In the genomic region with DNA sequence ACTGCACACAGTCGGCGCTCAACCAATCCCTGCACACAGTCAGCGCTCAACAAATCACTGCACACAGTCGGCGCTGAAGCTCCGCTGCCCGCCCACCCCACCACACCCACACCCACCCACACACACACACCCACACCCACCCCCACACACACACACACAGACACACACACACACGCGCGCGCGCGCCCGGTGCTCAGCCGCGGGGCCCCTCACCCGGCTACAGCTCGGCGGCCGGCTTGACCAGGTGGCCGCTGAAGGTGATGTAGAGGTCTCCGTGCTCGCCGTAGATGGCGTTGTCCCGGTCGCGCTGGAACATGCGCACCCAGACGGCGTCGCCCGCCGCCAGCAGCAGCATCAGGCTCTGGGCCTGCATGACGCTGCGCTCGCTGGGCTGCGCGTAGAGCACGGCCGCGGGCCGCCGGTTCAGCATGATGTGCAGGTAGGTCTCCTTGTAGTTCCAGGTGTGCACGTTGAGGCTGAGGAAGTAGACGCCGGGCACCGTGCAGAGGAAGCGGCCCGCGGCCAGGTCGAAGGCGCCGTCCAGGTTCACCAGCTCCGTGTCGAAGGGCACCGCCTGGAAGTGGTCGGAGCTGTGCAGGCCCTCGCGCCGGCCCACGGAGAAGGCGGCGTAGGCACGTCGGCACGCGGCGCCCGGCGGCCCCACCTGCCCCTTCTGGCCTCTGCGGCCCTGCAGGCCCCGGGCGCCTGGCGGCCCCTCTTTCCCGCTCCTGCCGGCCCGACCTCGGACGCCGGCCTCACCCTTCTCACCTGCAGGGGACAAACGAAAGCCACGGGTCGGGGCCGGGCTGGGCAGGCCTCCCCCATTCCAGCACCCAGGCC, we compare ENCODE assay signal across 14 cellular contexts. TPM values are rescaled to one million over a fixed set of nuclear protein-coding genes. Genes with fewer than 3 reads are reported as not detected.
DNase-seq lines count a peak whose midpoint lies in the region; ATAC-seq and TF ChIP-seq lines count a peak whose summit lies in the region.
"Had no signal": no experiment of that assay in that cellular context is flagged by ENCODE, and none has a peak within 500 bp of the region (broad histone marks: within the 10 kb centered on the region; RNA-seq: fewer than 3 reads in every experiment).

No MANE protein-coding gene starts in this region.

- CTCF ChIA-PET in PC-3 (lab: Charles Lee), result no interaction called here

- H3K9me2 ChIP-seq in PC-3 (replicated peaks; ENCODE audit: low read length), result no peaks in the 10 kb centered on the region

- TF ChIP-seq POLR2A in breast epithelium (IDR thresholded peaks at IDR 0.05), result no peak

- H3K4me1 ChIP-seq in tibial artery, result peaks cover 7 to 82% (median 68%) of the 10 kb centered on the region in 4 donors
- H3K4me1 ChIP-seq in breast epithelium, result peaks cover 0 to 10% of the 10 kb centered on the region in 2 donors
- H3K4me1 ChIP-seq in PC-3 (ENCODE audit: insufficient read depth, low read length), result peaks cover 8% of the 10 kb centered on the region; the same call in 1 of the 2 replicates
- H3K4me1 ChIP-seq: parathyroid adenoma had no signal

- H3F3A ChIP-seq in PC-3 (ENCODE audit: low read length, unreplicated experiment), result no peaks in the 10 kb centered on the region

- DNase-seq in stimulated activated CD4-positive, alpha-beta T cell treated with anti-CD3 and anti-CD28 coated beads, Interleukin-12 subunit alpha, Interleukin-12 subunit beta, amount 100 ng/mL, for 48 hours (ENCODE audit: low read depth in 2 of 3, low spot score in 1 of 3), result peak in 2 of 3 donors; percentile 14 to 33
- no peak for DNase-seq in stimulated activated CD4-positive, alpha-beta T cell treated with anti-CD3 and anti-CD28 coated beads, Interleukin-4, amount 100 ng/mL, for 4 hours
- peak; percentile 51 for DNase-seq in NCI-H69 (lab: John Stamatoyannopoulos, UW)
- peak; percentile 19 for DNase-seq in dermis blood vessel endothelial cell
- no peak for DNase-seq in tibial artery
- DNase-seq in breast epithelium (ENCODE audit: low spot score in 2 of 2), result no peak
- no peak for DNase-seq in PC-3
- DNase-seq in T1000 (lab: John Stamatoyannopoulos, UW), result no peak
- DNase-seq: dorsolateral prefrontal cortex, gastrocnemius medialis had no signal

- peak overlapping the region; percentile 96 to 97 for H3K27ac ChIP-seq in tibial artery
- H3K27ac ChIP-seq in breast epithelium, result no peak overlapping the region
- no peak overlapping the region for H3K27ac ChIP-seq in PC-3 (ENCODE audit: low read length)
- H3K27ac ChIP-seq: dorsolateral prefrontal cortex, parathyroid adenoma, tibial nerve had no signal

- no peak overlapping the region for H3K4me2 ChIP-seq in PC-3 (ENCODE audit: low read length)

- H4K20me1 ChIP-seq in PC-3 (ENCODE audit: low read length), result no peaks in the 10 kb centered on the region

- no peaks in the 10 kb centered on the region for H3K79me2 ChIP-seq in PC-3 (ENCODE audit: low read length)
- H3K79me2 ChIP-seq: parathyroid adenoma had no signal

- TF ChIP-seq CTCF in tibial artery (IDR thresholded peaks at IDR 0.05) (no peak), breast epithelium (IDR thresholded peaks at IDR 0.05) (no peak), PC-3 (conservative IDR thresholded peaks at IDR 0.05; ENCODE audit: low read depth, low read length) (no peak)

- POLR2A ChIA-PET in PC-3 (lab: Charles Lee; ENCODE audit: unreplicated experiment), result no interaction called here

- no peaks in the 10 kb centered on the region for H3K9me3 ChIP-seq in tibial artery
- no peaks in the 10 kb centered on the region for H3K9me3 ChIP-seq in breast epithelium
- H3K9me3 ChIP-seq in PC-3 (ENCODE audit: low read length), result no peaks in the 10 kb centered on the region
- H3K9me3 ChIP-seq: gastrocnemius medialis, tibial nerve had no signal

- BruUV-seq in PC-3 (replicated peaks; lab: Mats Ljungman, UMichigan), result no TSS peak

- ATAC-seq in PC-3, result no peak
- ATAC-seq: gastrocnemius medialis had no signal

- intact Hi-C loops in tibial artery (cut with DNase I; ENCODE audit: low total_unique reads) (no loop called here), breast epithelium (cut with DNase I; ENCODE audit: low total_unique reads) (no loop called here), PC-3 (cut with micrococcal nuclease) (no loop called here)

- H3K9ac ChIP-seq in PC-3 (ENCODE audit: low read length), result no peak overlapping the region
- H3K9ac ChIP-seq: parathyroid adenoma had no signal

- no peaks in the 10 kb centered on the region for H3K36me3 ChIP-seq in tibial artery
- no peaks in the 10 kb centered on the region for H3K36me3 ChIP-seq in breast epithelium
- no peaks in the 10 kb centered on the region for H3K36me3 ChIP-seq in PC-3 (ENCODE audit: low read depth, low read length)
- H3K36me3 ChIP-seq: gastrocnemius medialis, tibial nerve had no signal

- H3K4me3 ChIP-seq in tibial artery (no peak overlapping the region), breast epithelium (no peak overlapping the region), PC-3 (ENCODE audit: low read length) (no peak overlapping the region)
- H3K4me3 ChIP-seq: dorsolateral prefrontal cortex, gastrocnemius medialis, tibial nerve had no signal

- no peaks in the 10 kb centered on the region for H3K27me3 ChIP-seq in tibial artery
- H3K27me3 ChIP-seq in breast epithelium, result peaks cover 10 to 86% of the 10 kb centered on the region in 2 donors
- no peaks in the 10 kb centered on the region for H3K27me3 ChIP-seq in PC-3 (ENCODE audit: low read length)

- no peak overlapping the region for H2AFZ ChIP-seq in PC-3 (ENCODE audit: low read length)
- H2AFZ ChIP-seq: parathyroid adenoma had no signal

RNA-seq across cellular contexts. Expression of gene C1QTNF8, which starts 2.5 kb away (rescaled TPM):
- total RNA-seq in dermis blood vessel endothelial cell (not detected in 2 replicates), breast epithelium (not detected), PC-3 (2014; rRNA removed) (not detected in 2 replicates)
- total RNA-seq: activated naive CD4-positive, alpha-beta T cell treated with anti-CD3 and anti-CD28 coated beads, Interleukin-2, amount 50 U/mL, for 72 hours; gastrocnemius medialis; lung microvascular endothelial cell; tibial nerve had no signal

RNA-seq across cellular contexts. Expression of gene SSTR5, which starts 21.0 kb away (rescaled TPM):
- total RNA-seq in dermis blood vessel endothelial cell (0.17 and 1.1 TPM in 2 replicates), breast epithelium (not detected), PC-3 (2014; rRNA removed) (0.51 and 1.0 TPM in 2 replicates)
- total RNA-seq: activated naive CD4-positive, alpha-beta T cell treated with anti-CD3 and anti-CD28 coated beads, Interleukin-2, amount 50 U/mL, for 72 hours; tibial nerve had no signal

RNA-seq across cellular contexts. Expression of gene CACNA1H, which starts 59.4 kb away (rescaled TPM):
- total RNA-seq in dermis blood vessel endothelial cell (0.05 and 0.17 TPM in 2 replicates), breast epithelium (1 to 10 TPM; 1.6 to 2.5 (median 2.2) TPM), PC-3 (2014; rRNA removed) (4.1 and 7.8 TPM in 2 replicates)

Comparison
In these comparisons a context has a peak if more than half of its experiments do, and no peak if none do; other contexts are left out.
1. DNase-seq: peak in stimulated activated CD4-positive, alpha-beta T cell treated with anti-CD3 and anti-CD28 coated beads, Interleukin-12 subunit alpha, Interleukin-12 subunit beta, amount 100 ng/mL, for 48 hours (2 of 3), NCI-H69 (single experiment) and dermis blood vessel endothelial cell (single experiment); none in stimulated activated CD4-positive, alpha-beta T cell treated with anti-CD3 and anti-CD28 coated beads, Interleukin-4, amount 100 ng/mL, for 4 hours (0 of 2), tibial artery (0 of 2), breast epithelium (0 of 2), PC-3 (single experiment) and T1000 (single experiment).
2. H3K27ac ChIP-seq: peak in tibial artery (2 of 2); none in breast epithelium (0 of 2) and PC-3 (single experiment).